Comparison of ENCODE assay signal across 13 cellular contexts in the genomic region with DNA sequence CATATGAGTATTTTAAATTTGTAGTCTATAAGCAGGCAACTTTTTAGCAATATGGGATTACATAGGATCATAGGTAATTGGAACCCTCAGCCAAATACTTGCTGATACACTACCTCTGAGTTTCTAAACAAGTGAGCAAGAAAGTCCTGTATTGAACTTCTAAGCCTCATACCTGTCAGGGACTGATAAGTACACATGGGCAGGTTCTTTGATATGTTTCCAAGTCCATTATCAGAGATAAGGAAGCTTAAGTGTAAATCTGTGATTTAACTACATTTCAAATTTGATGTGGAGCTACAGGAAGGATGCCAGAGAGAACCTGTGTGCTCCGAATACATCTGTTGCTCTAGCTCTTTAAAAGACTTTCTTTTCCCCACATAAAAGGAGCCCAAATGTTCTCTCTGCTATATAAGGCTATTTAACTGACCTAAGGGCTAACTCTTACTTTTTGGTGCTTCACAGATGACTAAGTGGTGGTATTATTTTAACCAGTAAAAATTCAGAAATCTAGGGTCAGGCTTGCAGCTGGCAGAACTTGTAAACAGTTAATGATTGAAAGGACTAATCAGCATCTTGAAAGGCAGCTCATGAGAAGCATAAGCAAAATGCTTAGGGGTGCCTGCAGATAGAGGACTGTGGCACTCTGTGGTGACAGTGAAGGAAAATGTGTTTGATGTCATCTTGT.
DNase-seq lines count a peak whose midpoint lies in the region; ATAC-seq and TF ChIP-seq lines count a peak whose summit lies in the region.
"Had no signal": no experiment of that assay in that cellular context is flagged by ENCODE, and none has a peak within 500 bp of the region (broad histone marks: within the 10 kb centered on the region; RNA-seq: fewer than 3 reads in every experiment).

No MANE protein-coding gene starts in this region.

- no peaks in the 10 kb centered on the region for H4K20me1 ChIP-seq in fibroblast of lung (ENCODE audit: control insufficient read depth, extremely low read depth, insufficient read depth, low read length)
- H4K20me1 ChIP-seq in PC-3 (ENCODE audit: low read length) = no peaks in the 10 kb centered on the region

- no peaks in the 10 kb centered on the region for H3K9me3 ChIP-seq in fibroblast of lung (ENCODE audit: control insufficient read depth, insufficient read depth, low read depth, low read length)
- H3K9me3 ChIP-seq in Peyer's patch = no peaks in the 10 kb centered on the region
- no peaks in the 10 kb centered on the region for H3K9me3 ChIP-seq in PC-3 (ENCODE audit: low read length)

- BruUV-seq in PC-3 (replicated peaks; lab: Mats Ljungman, UMichigan) = no TSS peak

- H3K4me3 Mint-ChIP-seq in activated CD4-positive, alpha-beta T cell treated with anti-CD3 and anti-CD28 coated beads, Interleukin-2, amount 10 ng/mL, durations not matched to agents 7 days and 5 days = no peak overlapping the region
- H3K4me3 Mint-ChIP-seq: activated T-cell treated with anti-CD3 and anti-CD28 coated beads, Interleukin-2, amount 50 U/mL, for 24 hours; effector memory CD8-positive, alpha-beta T cell; HFFc6 had no signal

- POLR2A ChIA-PET in PC-3 (lab: Charles Lee; ENCODE audit: unreplicated experiment) = no interaction called here
- POLR2A ChIA-PET in activated CD4-positive, alpha-beta T cell treated with anti-CD3 and anti-CD28 coated beads, Interleukin-2, amount 10 ng/mL, durations not matched to agents 7 days and 5 days (lab: Charles Lee) = no interaction called here

- H3K27ac ChIP-seq in fibroblast of lung (ENCODE audit: insufficient read depth, low read length) (no peak overlapping the region), Peyer's patch (no peak overlapping the region), PC-3 (ENCODE audit: low read length) (no peak overlapping the region)

- H3K4me1 ChIP-seq in fibroblast of lung (ENCODE audit: control insufficient read depth, extremely low read depth, insufficient read depth, low read length) = peaks cover 5% of the 10 kb centered on the region
- H3K4me1 ChIP-seq in Peyer's patch = no peaks in the 10 kb centered on the region
- peaks cover 22% of the 10 kb centered on the region for H3K4me1 ChIP-seq in PC-3 (ENCODE audit: insufficient read depth, low read length)

- DNase-seq in fibroblast of lung (ENCODE audit: low read depth in 2 of 2) (peak; percentile 49 to 55), Peyer's patch (no peak), PC-3 (no peak), NCI-H2081 (lab: John Stamatoyannopoulos, UW) (no peak)
- DNase-seq in activated CD4-positive, alpha-beta T cell treated with anti-CD3 and anti-CD28 coated beads, Interleukin-2, amount 10 ng/mL, durations not matched to agents 7 days and 5 days = no peak
- DNase-seq: activated T-cell treated with anti-CD3 and anti-CD28 coated beads, Interleukin-2, amount 50 U/mL, for 24 hours; Calu3; effector memory CD8-positive, alpha-beta T cell; HFFc6; NCI-H2171 had no signal

- ATAC-seq in GM18517 (IDR thresholded peaks at IDR 0.05; ENCODE audit: unreplicated experiment) (peak; percentile 96), GM21526 (IDR thresholded peaks at IDR 0.05; ENCODE audit: low FRiP score, unreplicated experiment) (peak; percentile 66), HG03139 (IDR thresholded peaks at IDR 0.05; ENCODE audit: unreplicated experiment) (peak; percentile 90), PC-3 (no peak)
- ATAC-seq: effector memory CD8-positive, alpha-beta T cell had no signal

- H3K9ac ChIP-seq in fibroblast of lung (ENCODE audit: insufficient read depth, low read length) (no peak overlapping the region), PC-3 (ENCODE audit: low read length) (no peak overlapping the region)

- no peaks in the 10 kb centered on the region for H3K4me1 Mint-ChIP-seq in activated CD4-positive, alpha-beta T cell treated with anti-CD3 and anti-CD28 coated beads, Interleukin-2, amount 10 ng/mL, durations not matched to agents 7 days and 5 days

- TF ChIP-seq CTCF in fibroblast of lung (conservative IDR thresholded peaks at IDR 0.05 in 1 of 2, IDR thresholded peaks at IDR 0.05 in 1 of 2; ENCODE audit: low read depth in 1 of 2, low read length in 2 of 2) (no peak), Peyer's patch (IDR thresholded peaks at IDR 0.05) (no peak), PC-3 (conservative IDR thresholded peaks at IDR 0.05; ENCODE audit: low read depth, low read length) (no peak)

- no peaks in the 10 kb centered on the region for H3K27me3 ChIP-seq in fibroblast of lung (ENCODE audit: control insufficient read depth, insufficient read depth, low read length)
- no peaks in the 10 kb centered on the region for H3K27me3 ChIP-seq in Peyer's patch
- no peaks in the 10 kb centered on the region for H3K27me3 ChIP-seq in PC-3 (ENCODE audit: low read length)

- TF ChIP-seq POLR2A in Peyer's patch (IDR thresholded peaks at IDR 0.05) = no peak

- no peak overlapping the region for H3K27ac Mint-ChIP-seq in activated CD4-positive, alpha-beta T cell treated with anti-CD3 and anti-CD28 coated beads, Interleukin-2, amount 10 ng/mL, durations not matched to agents 7 days and 5 days
- H3K27ac Mint-ChIP-seq: activated T-cell treated with anti-CD3 and anti-CD28 coated beads, Interleukin-2, amount 50 U/mL, for 24 hours; effector memory CD8-positive, alpha-beta T cell; HFFc6 had no signal

- CTCF ChIA-PET in PC-3 (lab: Charles Lee) = no interaction called here
- CTCF ChIA-PET in activated CD4-positive, alpha-beta T cell treated with anti-CD3 and anti-CD28 coated beads, Interleukin-2, amount 10 ng/mL, durations not matched to agents 7 days and 5 days (lab: Charles Lee) = interaction anchor here (0.9 to 1.4 kb wide), 2 partner anchors 13 to 43 kb away, joined by 3 read pairs; no protein-coding TSS in a partner anchor

- H3K36me3 ChIP-seq in fibroblast of lung (ENCODE audit: control insufficient read depth, insufficient read depth, low read length) (no peaks in the 10 kb centered on the region), Peyer's patch (no peaks in the 10 kb centered on the region), PC-3 (ENCODE audit: low read depth, low read length) (no peaks in the 10 kb centered on the region)

- no peaks in the 10 kb centered on the region for H3K9me3 Mint-ChIP-seq in activated CD4-positive, alpha-beta T cell treated with anti-CD3 and anti-CD28 coated beads, Interleukin-2, amount 10 ng/mL, durations not matched to agents 7 days and 5 days
- H3K9me3 Mint-ChIP-seq: activated T-cell treated with anti-CD3 and anti-CD28 coated beads, Interleukin-2, amount 50 U/mL, for 24 hours; effector memory CD8-positive, alpha-beta T cell; HFFc6 had no signal

- intact Hi-C loops in PC-3 (cut with micrococcal nuclease) = no loop called here

- no peak overlapping the region for H2AFZ ChIP-seq in fibroblast of lung (ENCODE audit: low read length)
- H2AFZ ChIP-seq in PC-3 (ENCODE audit: low read length) = no peak overlapping the region

- no peaks in the 10 kb centered on the region for H3K79me2 ChIP-seq in fibroblast of lung (ENCODE audit: control insufficient read depth, insufficient read depth, low read length)
- H3K79me2 ChIP-seq in PC-3 (ENCODE audit: low read length) = no peaks in the 10 kb centered on the region

- H3K4me3 ChIP-seq in fibroblast of lung (replicated peaks in 1 of 4; ENCODE audit: control extremely low read depth in 1 of 4, insufficient read depth in 1 of 4, low read depth in 3 of 4, low read length in 4 of 4) (no peak overlapping the region), Peyer's patch (no peak overlapping the region), PC-3 (ENCODE audit: low read length) (no peak overlapping the region)

- no peaks in the 10 kb centered on the region for H3K36me3 Mint-ChIP-seq in activated CD4-positive, alpha-beta T cell treated with anti-CD3 and anti-CD28 coated beads, Interleukin-2, amount 10 ng/mL, durations not matched to agents 7 days and 5 days (ENCODE audit: low read depth)

- no peaks in the 10 kb centered on the region for H3K27me3 Mint-ChIP-seq in activated CD4-positive, alpha-beta T cell treated with anti-CD3 and anti-CD28 coated beads, Interleukin-2, amount 10 ng/mL, durations not matched to agents 7 days and 5 days
- H3K27me3 Mint-ChIP-seq: activated T-cell treated with anti-CD3 and anti-CD28 coated beads, Interleukin-2, amount 50 U/mL, for 24 hours; effector memory CD8-positive, alpha-beta T cell had no signal

- no peaks in the 10 kb centered on the region for H3K9me2 ChIP-seq in PC-3 (replicated peaks; ENCODE audit: low read length)

- H3K4me2 ChIP-seq in fibroblast of lung (ENCODE audit: extremely low read depth, insufficient read depth, low read length) = no peak overlapping the region
- H3K4me2 ChIP-seq in PC-3 (ENCODE audit: low read length) = no peak overlapping the region

- no peaks in the 10 kb centered on the region for H3F3A ChIP-seq in PC-3 (ENCODE audit: low read length, unreplicated experiment)

Comparison
In these comparisons a context has a peak if more than half of its experiments do, and no peak if none do; other contexts are left out.
1. DNase-seq: peak in fibroblast of lung (2 of 2); none in Peyer's patch (0 of 3), PC-3 (single experiment), activated CD4-positive, alpha-beta T cell treated with anti-CD3 and anti-CD28 coated beads, Interleukin-2, amount 10 ng/mL, durations not matched to agents 7 days and 5 days (single experiment) and NCI-H2081 (0 of 2).